In the genomic region with DNA sequence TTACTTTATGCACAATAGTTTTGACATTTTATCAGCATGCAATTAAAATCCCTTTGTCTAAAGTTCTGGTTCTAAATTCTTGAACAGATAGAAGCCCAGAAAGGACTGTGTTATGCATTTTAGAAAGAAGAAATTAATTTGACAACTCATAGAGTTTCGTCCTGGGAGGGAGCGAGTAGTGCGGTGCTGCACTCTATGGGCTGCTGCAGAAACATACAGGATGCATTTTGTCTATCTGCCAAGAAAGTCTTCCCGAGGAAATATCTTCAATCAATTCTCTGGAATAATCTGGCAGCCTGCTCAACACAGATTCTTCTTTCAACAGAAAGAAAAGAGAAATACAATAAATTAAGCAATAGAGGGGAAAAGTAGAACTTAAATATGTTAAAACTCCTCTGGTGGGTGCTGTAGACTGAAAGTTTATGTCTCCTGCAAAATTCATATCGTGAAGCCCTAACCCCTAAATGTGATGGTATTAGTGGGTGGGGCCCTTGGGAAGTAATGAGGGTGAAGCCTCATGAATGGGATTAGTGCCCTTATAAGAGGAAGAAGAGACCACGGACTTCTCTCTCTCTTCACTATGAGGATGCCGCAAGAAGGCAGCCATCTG, we compare ENCODE assay signal across 8 cellular contexts. TPM values are rescaled to one million over a fixed set of nuclear protein-coding genes. Genes with fewer than 3 reads are reported as not detected.
DNase-seq lines count a peak whose midpoint lies in the region; ATAC-seq and TF ChIP-seq lines count a peak whose summit lies in the region.

No MANE protein-coding gene starts in this region.

- no peaks in the 10 kb centered on the region for H3K27me3 ChIP-seq in heart left ventricle
- peaks cover 0 to 6% (median 0%) of the 10 kb centered on the region in 7 donors for H3K27me3 ChIP-seq in spleen (replicated peaks in 1 of 7)

- no peaks in the 10 kb centered on the region for H3K36me3 Mint-ChIP-seq in activated naive CD4-positive, alpha-beta T cell treated with anti-CD3 and anti-CD28 coated beads for 36 hours (ENCODE audit: low read depth)

- H3K9me3 ChIP-seq in heart left ventricle = no peaks in the 10 kb centered on the region
- no peaks in the 10 kb centered on the region for H3K9me3 ChIP-seq in spleen

- TF ChIP-seq CTCF in heart left ventricle (IDR thresholded peaks at IDR 0.05) (peak; percentile 40 to 73 (median 64)), spleen (IDR thresholded peaks at IDR 0.05 in 8 of 11, conservative IDR thresholded peaks at IDR 0.05 in 3 of 11) (peak in 7 of 11 experiments; percentile 17 to 49 (median 29))

- ATAC-seq in SK-N-SH treated with all-trans-retinoic acid at 6 μM for 48 hours (peak; percentile 92), heart left ventricle (peak in 3 of 4 donors; percentile 67 to 80 (median 69))
- no peak for ATAC-seq in stimulated activated naive CD8-positive, alpha-beta T cell treated with anti-CD3 and anti-CD28 coated beads, Interleukin-15, amount 100 ng/mL, for 72 hours

- H3K27ac ChIP-seq in heart left ventricle (no peak overlapping the region), spleen (no peak overlapping the region)

- H3K4me1 ChIP-seq in heart left ventricle (peaks cover 0 to 8% (median 0%) of the 10 kb centered on the region in 12 donors), spleen (peaks cover 0 to 13% (median 0%) of the 10 kb centered on the region in 6 donors)

- no peaks in the 10 kb centered on the region for H3K4me1 Mint-ChIP-seq in activated naive CD4-positive, alpha-beta T cell treated with anti-CD3 and anti-CD28 coated beads for 36 hours (ENCODE audit: low read depth)
- no peaks in the 10 kb centered on the region for H3K4me1 Mint-ChIP-seq in stimulated activated naive CD8-positive, alpha-beta T cell treated with anti-CD3 and anti-CD28 coated beads, Interleukin-15, amount 100 ng/mL, for 72 hours

- peaks cover 10% of the 10 kb centered on the region for H3K27me3 Mint-ChIP-seq in activated naive CD4-positive, alpha-beta T cell treated with anti-CD3 and anti-CD28 coated beads for 36 hours (ENCODE audit: low read depth)
- peaks cover 47% of the 10 kb centered on the region for H3K27me3 Mint-ChIP-seq in stimulated activated naive CD8-positive, alpha-beta T cell treated with anti-CD3 and anti-CD28 coated beads, Interleukin-15, amount 100 ng/mL, for 72 hours

- TF ChIP-seq POLR2A in heart left ventricle (IDR thresholded peaks at IDR 0.05) (no peak), spleen (IDR thresholded peaks at IDR 0.05) (no peak)

- CTCF ChIA-PET in activated naive CD4-positive, alpha-beta T cell treated with anti-CD3 and anti-CD28 coated beads for 36 hours (lab: Charles Lee) = no interaction called here

- intact Hi-C loops in activated naive CD4-positive, alpha-beta T cell treated with anti-CD3 and anti-CD28 coated beads for 36 hours (cut with micrococcal nuclease) = loop anchor here (1.0 to 2.0 kb wide), 3 partner anchors 86 to 670 kb away; no protein-coding TSS in a partner anchor
- intact Hi-C loops in heart left ventricle (cut with DNase I) = loop anchor here (5.0 to 10.0 kb wide), 12 partner anchors 86 to 669 kb away; partner anchors contain the start of genes DOCK4 (in 1 of the 10) and ZNF277 (in 1 of the 10)
- intact Hi-C loops in spleen (cut with DNase I; ENCODE audit: low total_unique reads) = loop anchor here (10.0 kb wide), 1 partner anchor 656 kb away; no protein-coding TSS in a partner anchor

- no peak overlapping the region for H3K27ac Mint-ChIP-seq in activated naive CD4-positive, alpha-beta T cell treated with anti-CD3 and anti-CD28 coated beads for 36 hours
- peak overlapping the region in 1 of 2 donors; percentile 46 for H3K27ac Mint-ChIP-seq in stimulated activated naive CD8-positive, alpha-beta T cell treated with anti-CD3 and anti-CD28 coated beads, Interleukin-15, amount 100 ng/mL, for 72 hours

- peak; percentile 27 for DNase-seq in activated naive CD4-positive, alpha-beta T cell treated with anti-CD3 and anti-CD28 coated beads for 36 hours
- DNase-seq in activated naive CD4-positive, alpha-beta T cell treated with Interleukin-2 at 50 U/mL for 16 hours = no peak
- DNase-seq in heart left ventricle = peak in 3 of 5 donors; percentile 11 to 37 (median 37)
- DNase-seq in spleen = no peak
- DNase-seq in stimulated activated naive CD8-positive, alpha-beta T cell treated with anti-CD3 and anti-CD28 coated beads, Interleukin-15, amount 100 ng/mL, for 72 hours = no peak
- no peak for DNase-seq in dedifferentiated amniotic fluid mesenchymal stem cell (ENCODE audit: extremely low spot score)
- DNase-seq in DMS153 (lab: John Stamatoyannopoulos, UW) = no peak

- H3K9me3 Mint-ChIP-seq in activated naive CD4-positive, alpha-beta T cell treated with anti-CD3 and anti-CD28 coated beads for 36 hours = no peaks in the 10 kb centered on the region
- H3K9me3 Mint-ChIP-seq in stimulated activated naive CD8-positive, alpha-beta T cell treated with anti-CD3 and anti-CD28 coated beads, Interleukin-15, amount 100 ng/mL, for 72 hours = no peaks in the 10 kb centered on the region

- no peak overlapping the region for H3K4me3 ChIP-seq in heart left ventricle
- no peak overlapping the region for H3K4me3 ChIP-seq in spleen

- H3K36me3 ChIP-seq in heart left ventricle (no peaks in the 10 kb centered on the region), spleen (no peaks in the 10 kb centered on the region)

- WGBS in heart left ventricle, 4 donors = 32 to 45% (median 35%) methylated on average over 7 of the region's 7 CpGs
- WGBS in spleen, 5 donors = 39 to 49% (median 43%) methylated on average over 7 of the region's 7 CpGs

- no peak overlapping the region for H3K4me3 Mint-ChIP-seq in activated naive CD4-positive, alpha-beta T cell treated with anti-CD3 and anti-CD28 coated beads for 36 hours
- no peak overlapping the region for H3K4me3 Mint-ChIP-seq in stimulated activated naive CD8-positive, alpha-beta T cell treated with anti-CD3 and anti-CD28 coated beads, Interleukin-15, amount 100 ng/mL, for 72 hours

TF ChIP-seq in SK-N-SH treated with all-trans-retinoic acid at 6 μM for 48 hours, 23 proteins besides CTCF, POLR2A, EP300 and RAD21:
- TF ChIP-seq ARNTL (CRISPR knock-in tag; IDR thresholded peaks at IDR 0.05; ENCODE audit: borderline replicate concordance, low read depth) = no peak
- TF ChIP-seq SNAI2 (CRISPR knock-in tag; IDR thresholded peaks at IDR 0.05) = no peak
- TF ChIP-seq PPARA (CRISPR knock-in tag; IDR thresholded peaks at IDR 0.05; ENCODE audit: borderline replicate concordance) = no peak
- TF ChIP-seq GLIS3 (CRISPR knock-in tag; IDR thresholded peaks at IDR 0.05) = no peak
- no peak for TF ChIP-seq ZC3H10 (CRISPR knock-in tag; IDR thresholded peaks at IDR 0.05)
- TF ChIP-seq ZNF70 (CRISPR knock-in tag; IDR thresholded peaks at IDR 0.05) = no peak
- TF ChIP-seq, protein P1, sequence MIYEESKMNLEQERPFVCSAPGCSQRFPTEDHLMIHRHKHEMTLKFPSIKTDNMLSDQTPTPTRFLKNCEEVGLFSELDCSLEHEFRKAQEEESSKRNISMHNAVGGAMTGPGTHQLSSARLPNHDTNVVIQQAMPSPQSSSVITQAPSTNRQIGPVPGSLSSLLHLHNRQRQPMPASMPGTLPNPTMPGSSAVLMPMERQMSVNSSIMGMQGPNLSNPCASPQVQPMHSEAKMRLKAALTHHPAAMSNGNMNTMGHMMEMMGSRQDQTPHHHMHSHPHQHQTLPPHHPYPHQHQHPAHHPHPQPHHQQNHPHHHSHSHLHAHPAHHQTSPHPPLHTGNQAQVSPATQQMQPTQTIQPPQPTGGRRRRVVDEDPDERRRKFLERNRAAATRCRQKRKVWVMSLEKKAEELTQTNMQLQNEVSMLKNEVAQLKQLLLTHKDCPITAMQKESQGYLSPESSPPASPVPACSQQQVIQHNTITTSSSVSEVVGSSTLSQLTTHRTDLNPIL (CRISPR knock-in tag; IDR thresholded peaks at IDR 0.05; ENCODE audit: low read depth) = no peak
- TF ChIP-seq ZFP3 (CRISPR knock-in tag; IDR thresholded peaks at IDR 0.05) = no peak
- TF ChIP-seq ZFP30 (CRISPR knock-in tag; IDR thresholded peaks at IDR 0.05) = no peak
- TF ChIP-seq BACH2 (CRISPR knock-in tag; IDR thresholded peaks at IDR 0.05; ENCODE audit: borderline replicate concordance) = no peak
- TF ChIP-seq RARB (CRISPR knock-in tag; IDR thresholded peaks at IDR 0.05) = no peak
- TF ChIP-seq, protein P2, sequence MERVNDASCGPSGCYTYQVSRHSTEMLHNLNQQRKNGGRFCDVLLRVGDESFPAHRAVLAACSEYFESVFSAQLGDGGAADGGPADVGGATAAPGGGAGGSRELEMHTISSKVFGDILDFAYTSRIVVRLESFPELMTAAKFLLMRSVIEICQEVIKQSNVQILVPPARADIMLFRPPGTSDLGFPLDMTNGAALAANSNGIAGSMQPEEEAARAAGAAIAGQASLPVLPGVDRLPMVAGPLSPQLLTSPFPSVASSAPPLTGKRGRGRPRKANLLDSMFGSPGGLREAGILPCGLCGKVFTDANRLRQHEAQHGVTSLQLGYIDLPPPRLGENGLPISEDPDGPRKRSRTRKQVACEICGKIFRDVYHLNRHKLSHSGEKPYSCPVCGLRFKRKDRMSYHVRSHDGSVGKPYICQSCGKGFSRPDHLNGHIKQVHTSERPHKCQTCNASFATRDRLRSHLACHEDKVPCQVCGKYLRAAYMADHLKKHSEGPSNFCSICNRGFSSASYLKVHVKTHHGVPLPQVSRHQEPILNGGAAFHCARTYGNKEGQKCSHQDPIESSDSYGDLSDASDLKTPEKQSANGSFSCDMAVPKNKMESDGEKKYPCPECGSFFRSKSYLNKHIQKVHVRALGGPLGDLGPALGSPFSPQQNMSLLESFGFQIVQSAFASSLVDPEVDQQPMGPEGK (CRISPR knock-in tag; IDR thresholded peaks at IDR 0.05; ENCODE audit: borderline replicate concordance) = no peak
- no peak for TF ChIP-seq OSR1 (CRISPR knock-in tag; IDR thresholded peaks at IDR 0.05)
- TF ChIP-seq ZNF565 (CRISPR knock-in tag; conservative IDR thresholded peaks at IDR 0.05; ENCODE audit: low read depth) = no peak

RNA-seq across cellular contexts. Expression of gene IFRD1, which starts 39.0 kb away (rescaled TPM):
- 10 to 100 TPM; 47.3 to 50.5 TPM for total RNA-seq in activated naive CD4-positive, alpha-beta T cell treated with anti-CD3 and anti-CD28 coated beads for 36 hours
- total RNA-seq in heart left ventricle (10 to 100 TPM; 11.3 to 50.6 (median 26.3) TPM), spleen (100 to 1,000 TPM in 1 of 7 donors, 10 to 100 TPM in 6; 41.0 to 111 (median 54.5) TPM)
- polyA plus RNA-seq in heart left ventricle (10 to 100 TPM; 36.2 to 74.7 TPM), spleen (10 to 100 TPM; 22.9 to 29.3 (median 26.2) TPM)

Comparison
In these comparisons a context has a peak if more than half of its experiments do, and no peak if none do; other contexts are left out.
1. DNase-seq: peak in activated naive CD4-positive, alpha-beta T cell treated with anti-CD3 and anti-CD28 coated beads for 36 hours (single experiment) and heart left ventricle (3 of 5); none in activated naive CD4-positive, alpha-beta T cell treated with Interleukin-2 at 50 U/mL for 16 hours (single experiment), spleen (single experiment), stimulated activated naive CD8-positive, alpha-beta T cell treated with anti-CD3 and anti-CD28 coated beads, Interleukin-15, amount 100 ng/mL, for 72 hours (0 of 2), dedifferentiated amniotic fluid mesenchymal stem cell (single experiment) and DMS153 (single experiment).